Comparison of ENCODE assay signal across 1 cellular context in the genomic region with DNA sequence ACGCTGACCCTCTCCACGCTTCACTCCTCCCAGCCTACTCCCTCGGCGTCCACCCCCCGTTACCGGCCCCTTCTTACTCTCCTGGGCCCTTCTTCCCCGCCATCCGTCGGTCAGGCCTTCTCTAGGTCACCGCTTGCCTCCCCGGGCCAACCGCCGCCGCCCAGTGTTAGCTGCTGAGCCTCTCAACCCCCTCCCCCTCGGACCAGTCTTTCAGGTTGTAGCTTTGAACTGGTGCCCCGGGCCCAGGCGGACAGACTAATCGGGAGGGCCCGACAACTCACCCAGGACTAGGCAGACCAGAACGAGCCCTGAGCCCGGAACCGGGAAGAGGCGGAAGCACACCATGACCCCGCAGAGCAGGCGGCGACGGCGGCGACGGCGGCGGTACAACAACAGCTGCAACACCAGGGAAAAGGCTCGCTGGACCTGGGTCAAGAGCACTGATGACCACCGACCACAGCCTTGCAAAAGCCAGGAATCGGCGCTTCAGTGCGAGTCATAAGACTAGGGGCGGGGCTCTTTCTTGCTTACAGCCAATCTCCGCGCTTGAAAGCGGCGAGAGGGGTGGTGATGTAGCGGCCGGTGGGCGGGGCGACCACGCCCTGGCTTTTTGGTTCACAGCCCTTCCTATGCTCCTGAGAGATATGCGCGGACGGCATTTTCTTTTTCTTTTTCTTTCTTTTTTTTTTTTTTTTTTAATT.
TF ChIP-seq lines count a peak whose summit lies in the region.

A gene (minus strand): TSS at position 472 of the 701 bp plus-strand sequence. CDS start 127 bp downstream, at position 345.

TF ChIP-seq in HEK293, 187 proteins besides CTCF, POLR2A, EP300 and RAD21 (continued from another document and continues in another):
- TF ChIP-seq, protein P1, sequence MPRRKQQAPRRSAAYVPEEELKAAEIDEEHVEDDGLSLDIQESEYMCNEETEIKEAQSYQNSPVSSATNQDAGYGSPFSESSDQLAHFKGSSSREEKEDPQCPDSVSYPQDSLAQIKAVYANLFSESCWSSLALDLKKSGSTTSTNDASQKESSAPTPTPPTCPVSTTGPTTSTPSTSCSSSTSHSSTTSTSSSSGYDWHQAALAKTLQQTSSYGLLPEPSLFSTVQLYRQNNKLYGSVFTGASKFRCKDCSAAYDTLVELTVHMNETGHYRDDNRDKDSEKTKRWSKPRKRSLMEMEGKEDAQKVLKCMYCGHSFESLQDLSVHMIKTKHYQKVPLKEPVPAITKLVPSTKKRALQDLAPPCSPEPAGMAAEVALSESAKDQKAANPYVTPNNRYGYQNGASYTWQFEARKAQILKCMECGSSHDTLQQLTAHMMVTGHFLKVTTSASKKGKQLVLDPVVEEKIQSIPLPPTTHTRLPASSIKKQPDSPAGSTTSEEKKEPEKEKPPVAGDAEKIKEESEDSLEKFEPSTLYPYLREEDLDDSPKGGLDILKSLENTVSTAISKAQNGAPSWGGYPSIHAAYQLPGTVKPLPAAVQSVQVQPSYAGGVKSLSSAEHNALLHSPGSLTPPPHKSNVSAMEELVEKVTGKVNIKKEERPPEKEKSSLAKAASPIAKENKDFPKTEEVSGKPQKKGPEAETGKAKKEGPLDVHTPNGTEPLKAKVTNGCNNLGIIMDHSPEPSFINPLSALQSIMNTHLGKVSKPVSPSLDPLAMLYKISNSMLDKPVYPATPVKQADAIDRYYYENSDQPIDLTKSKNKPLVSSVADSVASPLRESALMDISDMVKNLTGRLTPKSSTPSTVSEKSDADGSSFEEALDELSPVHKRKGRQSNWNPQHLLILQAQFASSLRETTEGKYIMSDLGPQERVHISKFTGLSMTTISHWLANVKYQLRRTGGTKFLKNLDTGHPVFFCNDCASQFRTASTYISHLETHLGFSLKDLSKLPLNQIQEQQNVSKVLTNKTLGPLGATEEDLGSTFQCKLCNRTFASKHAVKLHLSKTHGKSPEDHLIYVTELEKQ (tag by site-specific recombination; IDR thresholded peaks at IDR 0.05; ENCODE audit: borderline replicate concordance) = no peak
- TF ChIP-seq, protein P2, sequence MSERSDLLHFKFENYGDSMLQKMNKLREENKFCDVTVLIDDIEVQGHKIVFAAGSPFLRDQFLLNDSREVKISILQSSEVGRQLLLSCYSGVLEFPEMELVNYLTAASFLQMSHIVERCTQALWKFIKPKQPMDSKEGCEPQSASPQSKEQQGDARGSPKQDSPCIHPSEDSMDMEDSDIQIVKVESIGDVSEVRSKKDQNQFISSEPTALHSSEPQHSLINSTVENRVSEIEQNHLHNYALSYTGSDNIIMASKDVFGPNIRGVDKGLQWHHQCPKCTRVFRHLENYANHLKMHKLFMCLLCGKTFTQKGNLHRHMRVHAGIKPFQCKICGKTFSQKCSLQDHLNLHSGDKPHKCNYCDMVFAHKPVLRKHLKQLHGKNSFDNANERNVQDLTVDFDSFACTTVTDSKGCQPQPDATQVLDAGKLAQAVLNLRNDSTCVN (tag by site-specific recombination; optimal IDR thresholded peaks at IDR 0.05) = peak; percentile 35
- TF ChIP-seq ZFP69B (tag by site-specific recombination; IDR thresholded peaks at IDR 0.05) (0 out of 2 replicates have a peak, but pooled peaks have one; percentile 19), ZNF514 (tag by site-specific recombination; IDR thresholded peaks at IDR 0.05) (no peak), FEZF1 (tag by site-specific recombination; IDR thresholded peaks at IDR 0.05) (no peak), ZNF544 (tag by site-specific recombination; IDR thresholded peaks at IDR 0.05) (no peak), ZBTB1 (tag by site-specific recombination; IDR thresholded peaks at IDR 0.05) (no peak), ZNF274 (IDR thresholded peaks at IDR 0.05; ENCODE audit: low read length) (no peak), ZNF274 (tag by site-specific recombination; IDR thresholded peaks at IDR 0.05; ENCODE audit: borderline replicate concordance) (no peak), ZNF221 (tag by site-specific recombination; IDR thresholded peaks at IDR 0.05; ENCODE audit: borderline replicate concordance) (no peak), ZNF335 (tag by site-specific recombination; conservative IDR thresholded peaks at IDR 0.05) (peak; percentile 71), ZNF624 (tag by site-specific recombination; IDR thresholded peaks at IDR 0.05) (no peak), HOXD13 (CRISPR knock-in tag; IDR thresholded peaks at IDR 0.05; ENCODE audit: borderline replicate concordance) (no peak), ZNF16 (tag by site-specific recombination; IDR thresholded peaks at IDR 0.05; ENCODE audit: low read depth) (no peak), ZNF112 (tag by site-specific recombination; IDR thresholded peaks at IDR 0.05) (no peak), ZNF548 (tag by site-specific recombination; IDR thresholded peaks at IDR 0.05) (no peak), ZNF146 (tag by site-specific recombination; IDR thresholded peaks at IDR 0.05) (no peak), OVOL3 (tag by site-specific recombination; IDR thresholded peaks at IDR 0.05) (no peak), ZNF660 (tag by site-specific recombination; IDR thresholded peaks at IDR 0.05) (peak; percentile 97), ZNF558 (tag by site-specific recombination; IDR thresholded peaks at IDR 0.05) (no peak), ZNF394 (tag by site-specific recombination; IDR thresholded peaks at IDR 0.05; ENCODE audit: borderline replicate concordance) (peak; percentile 48; the same call in 1 of the 2 replicates), ZNF239 (tag by site-specific recombination; IDR thresholded peaks at IDR 0.05) (no peak), ZNF571 (tag by site-specific recombination; IDR thresholded peaks at IDR 0.05) (no peak), KLF8 (tag by site-specific recombination; IDR thresholded peaks at IDR 0.05) (0 out of 2 replicates have a peak, but pooled peaks have one; percentile 29), ZNF747 (tag by site-specific recombination; IDR thresholded peaks at IDR 0.05) (no peak), ZFHX2 (tag by site-specific recombination; conservative IDR thresholded peaks at IDR 0.05) (peak; percentile 32; the same call in 1 of the 2 replicates), ZNF202 (tag by site-specific recombination; IDR thresholded peaks at IDR 0.05; ENCODE audit: borderline replicate concordance) (no peak), ZNF792 (tag by site-specific recombination; IDR thresholded peaks at IDR 0.05) (no peak), MEIS1 (CRISPR knock-in tag; IDR thresholded peaks at IDR 0.05; ENCODE audit: borderline replicate concordance) (no peak), ZNF121 (tag by site-specific recombination; IDR thresholded peaks at IDR 0.05) (no peak), GLI4 (tag by site-specific recombination; IDR thresholded peaks at IDR 0.05) (no peak), SP3 (tag by site-specific recombination; IDR thresholded peaks at IDR 0.05) (peak; percentile 69), GLIS2 (tag by site-specific recombination; IDR thresholded peaks at IDR 0.05) (0 out of 2 replicates have a peak, but pooled peaks have one; percentile 20)
- TF ChIP-seq, protein P3, sequence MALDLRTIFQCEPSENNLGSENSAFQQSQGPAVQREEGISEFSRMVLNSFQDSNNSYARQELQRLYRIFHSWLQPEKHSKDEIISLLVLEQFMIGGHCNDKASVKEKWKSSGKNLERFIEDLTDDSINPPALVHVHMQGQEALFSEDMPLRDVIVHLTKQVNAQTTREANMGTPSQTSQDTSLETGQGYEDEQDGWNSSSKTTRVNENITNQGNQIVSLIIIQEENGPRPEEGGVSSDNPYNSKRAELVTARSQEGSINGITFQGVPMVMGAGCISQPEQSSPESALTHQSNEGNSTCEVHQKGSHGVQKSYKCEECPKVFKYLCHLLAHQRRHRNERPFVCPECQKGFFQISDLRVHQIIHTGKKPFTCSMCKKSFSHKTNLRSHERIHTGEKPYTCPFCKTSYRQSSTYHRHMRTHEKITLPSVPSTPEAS (tag by site-specific recombination; IDR thresholded peaks at IDR 0.05) = no peak
- TF ChIP-seq, protein P4, sequence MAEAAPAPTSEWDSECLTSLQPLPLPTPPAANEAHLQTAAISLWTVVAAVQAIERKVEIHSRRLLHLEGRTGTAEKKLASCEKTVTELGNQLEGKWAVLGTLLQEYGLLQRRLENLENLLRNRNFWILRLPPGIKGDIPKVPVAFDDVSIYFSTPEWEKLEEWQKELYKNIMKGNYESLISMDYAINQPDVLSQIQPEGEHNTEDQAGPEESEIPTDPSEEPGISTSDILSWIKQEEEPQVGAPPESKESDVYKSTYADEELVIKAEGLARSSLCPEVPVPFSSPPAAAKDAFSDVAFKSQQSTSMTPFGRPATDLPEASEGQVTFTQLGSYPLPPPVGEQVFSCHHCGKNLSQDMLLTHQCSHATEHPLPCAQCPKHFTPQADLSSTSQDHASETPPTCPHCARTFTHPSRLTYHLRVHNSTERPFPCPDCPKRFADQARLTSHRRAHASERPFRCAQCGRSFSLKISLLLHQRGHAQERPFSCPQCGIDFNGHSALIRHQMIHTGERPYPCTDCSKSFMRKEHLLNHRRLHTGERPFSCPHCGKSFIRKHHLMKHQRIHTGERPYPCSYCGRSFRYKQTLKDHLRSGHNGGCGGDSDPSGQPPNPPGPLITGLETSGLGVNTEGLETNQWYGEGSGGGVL (tag by site-specific recombination; IDR thresholded peaks at IDR 0.05) = peak; percentile 40; the same call in 1 of the 2 replicates
- TF ChIP-seq, protein P5, sequence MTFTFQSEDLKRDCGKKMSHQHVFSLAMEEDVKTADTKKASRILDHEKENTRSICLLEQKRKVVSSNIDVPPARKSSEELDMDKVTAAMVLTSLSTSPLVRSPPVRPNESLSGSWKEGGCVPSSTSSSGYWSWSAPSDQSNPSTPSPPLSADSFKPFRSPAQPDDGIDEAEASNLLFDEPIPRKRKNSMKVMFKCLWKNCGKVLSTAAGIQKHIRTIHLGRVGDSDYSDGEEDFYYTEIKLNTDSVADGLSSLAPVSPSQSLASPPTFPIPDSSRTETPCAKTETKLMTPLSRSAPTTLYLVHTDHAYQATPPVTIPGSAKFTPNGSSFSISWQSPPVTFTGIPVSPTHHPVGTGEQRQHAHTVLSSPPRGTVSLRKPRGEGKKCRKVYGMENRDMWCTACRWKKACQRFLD (tag by site-specific recombination; IDR thresholded peaks at IDR 0.05) = no peak
- TF ChIP-seq, protein P6, sequence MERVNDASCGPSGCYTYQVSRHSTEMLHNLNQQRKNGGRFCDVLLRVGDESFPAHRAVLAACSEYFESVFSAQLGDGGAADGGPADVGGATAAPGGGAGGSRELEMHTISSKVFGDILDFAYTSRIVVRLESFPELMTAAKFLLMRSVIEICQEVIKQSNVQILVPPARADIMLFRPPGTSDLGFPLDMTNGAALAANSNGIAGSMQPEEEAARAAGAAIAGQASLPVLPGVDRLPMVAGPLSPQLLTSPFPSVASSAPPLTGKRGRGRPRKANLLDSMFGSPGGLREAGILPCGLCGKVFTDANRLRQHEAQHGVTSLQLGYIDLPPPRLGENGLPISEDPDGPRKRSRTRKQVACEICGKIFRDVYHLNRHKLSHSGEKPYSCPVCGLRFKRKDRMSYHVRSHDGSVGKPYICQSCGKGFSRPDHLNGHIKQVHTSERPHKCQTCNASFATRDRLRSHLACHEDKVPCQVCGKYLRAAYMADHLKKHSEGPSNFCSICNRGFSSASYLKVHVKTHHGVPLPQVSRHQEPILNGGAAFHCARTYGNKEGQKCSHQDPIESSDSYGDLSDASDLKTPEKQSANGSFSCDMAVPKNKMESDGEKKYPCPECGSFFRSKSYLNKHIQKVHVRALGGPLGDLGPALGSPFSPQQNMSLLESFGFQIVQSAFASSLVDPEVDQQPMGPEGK (tag by site-specific recombination; IDR thresholded peaks at IDR 0.05) = 0 out of 2 replicates have a peak, but pooled peaks have one; percentile 32
- TF ChIP-seq, protein P7, sequence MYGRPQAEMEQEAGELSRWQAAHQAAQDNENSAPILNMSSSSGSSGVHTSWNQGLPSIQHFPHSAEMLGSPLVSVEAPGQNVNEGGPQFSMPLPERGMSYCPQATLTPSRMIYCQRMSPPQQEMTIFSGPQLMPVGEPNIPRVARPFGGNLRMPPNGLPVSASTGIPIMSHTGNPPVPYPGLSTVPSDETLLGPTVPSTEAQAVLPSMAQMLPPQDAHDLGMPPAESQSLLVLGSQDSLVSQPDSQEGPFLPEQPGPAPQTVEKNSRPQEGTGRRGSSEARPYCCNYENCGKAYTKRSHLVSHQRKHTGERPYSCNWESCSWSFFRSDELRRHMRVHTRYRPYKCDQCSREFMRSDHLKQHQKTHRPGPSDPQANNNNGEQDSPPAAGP (tag by site-specific recombination; IDR thresholded peaks at IDR 0.05) = 0 out of 2 replicates have a peak, but pooled peaks have one; percentile 9
- TF ChIP-seq, protein P8, sequence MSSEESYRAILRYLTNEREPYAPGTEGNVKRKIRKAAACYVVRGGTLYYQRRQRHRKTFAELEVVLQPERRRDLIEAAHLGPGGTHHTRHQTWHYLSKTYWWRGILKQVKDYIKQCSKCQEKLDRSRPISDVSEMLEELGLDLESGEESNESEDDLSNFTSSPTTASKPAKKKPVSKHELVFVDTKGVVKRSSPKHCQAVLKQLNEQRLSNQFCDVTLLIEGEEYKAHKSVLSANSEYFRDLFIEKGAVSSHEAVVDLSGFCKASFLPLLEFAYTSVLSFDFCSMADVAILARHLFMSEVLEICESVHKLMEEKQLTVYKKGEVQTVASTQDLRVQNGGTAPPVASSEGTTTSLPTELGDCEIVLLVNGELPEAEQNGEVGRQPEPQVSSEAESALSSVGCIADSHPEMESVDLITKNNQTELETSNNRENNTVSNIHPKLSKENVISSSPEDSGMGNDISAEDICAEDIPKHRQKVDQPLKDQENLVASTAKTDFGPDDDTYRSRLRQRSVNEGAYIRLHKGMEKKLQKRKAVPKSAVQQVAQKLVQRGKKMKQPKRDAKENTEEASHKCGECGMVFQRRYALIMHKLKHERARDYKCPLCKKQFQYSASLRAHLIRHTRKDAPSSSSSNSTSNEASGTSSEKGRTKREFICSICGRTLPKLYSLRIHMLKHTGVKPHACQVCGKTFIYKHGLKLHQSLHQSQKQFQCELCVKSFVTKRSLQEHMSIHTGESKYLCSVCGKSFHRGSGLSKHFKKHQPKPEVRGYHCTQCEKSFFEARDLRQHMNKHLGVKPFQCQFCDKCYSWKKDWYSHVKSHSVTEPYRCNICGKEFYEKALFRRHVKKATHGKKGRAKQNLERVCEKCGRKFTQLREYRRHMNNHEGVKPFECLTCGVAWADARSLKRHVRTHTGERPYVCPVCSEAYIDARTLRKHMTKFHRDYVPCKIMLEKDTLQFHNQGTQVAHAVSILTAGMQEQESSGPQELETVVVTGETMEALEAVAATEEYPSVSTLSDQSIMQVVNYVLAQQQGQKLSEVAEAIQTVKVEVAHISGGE (tag by site-specific recombination; conservative IDR thresholded peaks at IDR 0.05; ENCODE audit: low read depth) = peak; percentile 68
- TF ChIP-seq, protein P9, sequence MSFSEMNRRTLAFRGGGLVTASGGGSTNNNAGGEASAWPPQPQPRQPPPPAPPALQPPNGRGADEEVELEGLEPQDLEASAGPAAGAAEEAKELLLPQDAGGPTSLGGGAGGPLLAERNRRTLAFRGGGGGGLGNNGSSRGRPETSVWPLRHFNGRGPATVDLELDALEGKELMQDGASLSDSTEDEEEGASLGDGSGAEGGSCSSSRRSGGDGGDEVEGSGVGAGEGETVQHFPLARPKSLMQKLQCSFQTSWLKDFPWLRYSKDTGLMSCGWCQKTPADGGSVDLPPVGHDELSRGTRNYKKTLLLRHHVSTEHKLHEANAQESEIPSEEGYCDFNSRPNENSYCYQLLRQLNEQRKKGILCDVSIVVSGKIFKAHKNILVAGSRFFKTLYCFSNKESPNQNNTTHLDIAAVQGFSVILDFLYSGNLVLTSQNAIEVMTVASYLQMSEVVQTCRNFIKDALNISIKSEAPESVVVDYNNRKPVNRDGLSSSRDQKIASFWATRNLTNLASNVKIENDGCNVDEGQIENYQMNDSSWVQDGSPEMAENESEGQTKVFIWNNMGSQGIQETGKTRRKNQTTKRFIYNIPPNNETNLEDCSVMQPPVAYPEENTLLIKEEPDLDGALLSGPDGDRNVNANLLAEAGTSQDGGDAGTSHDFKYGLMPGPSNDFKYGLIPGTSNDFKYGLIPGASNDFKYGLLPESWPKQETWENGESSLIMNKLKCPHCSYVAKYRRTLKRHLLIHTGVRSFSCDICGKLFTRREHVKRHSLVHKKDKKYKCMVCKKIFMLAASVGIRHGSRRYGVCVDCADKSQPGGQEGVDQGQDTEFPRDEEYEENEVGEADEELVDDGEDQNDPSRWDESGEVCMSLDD (tag by site-specific recombination; IDR thresholded peaks at IDR 0.05) = peak; percentile 35; the same call in 1 of the 2 replicates
